8 cellular contexts compared by ENCODE assay signal in genomic region chr19:16076154-16076957, GRCh38. TPM values are rescaled to one million over a fixed set of nuclear protein-coding genes. Genes with fewer than 3 reads are reported as not detected.
A peak's percentile ranks its signal among the peaks of the same experiment; 100 is the strongest.
DNase-seq lines count a peak whose midpoint lies in the region; ATAC-seq and TF ChIP-seq lines count a peak whose summit lies in the region.

TPM4 (plus strand) TSS chr19:16076495; CDS start chr19:16076566, 71 bp downstream.

- CTCF ChIA-PET in activated CD8-positive, alpha-beta T cell treated with anti-CD3 and anti-CD28 coated beads, Interleukin-2, amount 10 ng/mL, durations not matched to agents 7 days and 5 days (lab: Charles Lee): interaction anchor here (0.8 to 9.1 kb wide), 8 partner anchors 8 to 109 kb away, joined by 3 to 92 read pairs (median 5); partner anchors contain the start of gene FAM32A

- peak within 1 kb of the TSS; percentile 96 for H3K27ac Mint-ChIP-seq in activated CD8-positive, alpha-beta T cell treated with anti-CD3 and anti-CD28 coated beads, Interleukin-2, amount 10 ng/mL, durations not matched to agents 7 days and 5 days

- peak; percentile 65 for ATAC-seq in GM18498 (IDR thresholded peaks at IDR 0.05; ENCODE audit: unreplicated experiment)
- ATAC-seq in HG02981 (IDR thresholded peaks at IDR 0.05; ENCODE audit: unreplicated experiment): peak; percentile 59
- peak; percentile 64 for ATAC-seq in activated CD8-positive, alpha-beta T cell treated with anti-CD3 and anti-CD28 coated beads, Interleukin-2, amount 10 ng/mL, durations not matched to agents 7 days and 5 days

- peak; percentile 66 for DNase-seq in NCI-H748 (lab: John Stamatoyannopoulos, UW; ENCODE audit: unreplicated experiment)
- DNase-seq in activated CD8-positive, alpha-beta T cell treated with anti-CD3 and anti-CD28 coated beads, Interleukin-2, amount 10 ng/mL, durations not matched to agents 7 days and 5 days: peak; percentile 95
- peak; percentile 71 for DNase-seq in effector CD8-positive, alpha-beta T cell (lab: John Stamatoyannopoulos, UW)
- peak; percentile 92 to 95 for DNase-seq in lung microvascular endothelial cell (ENCODE audit: low read depth in 2 of 2)
- DNase-seq in stimulated activated CD4-positive, alpha-beta T cell treated with anti-CD3 and anti-CD28 coated beads, TNF-alpha, amount 100 ng/mL, for 24 hours (ENCODE audit: low read depth in 3 of 3): peak; percentile 63 to 93 (median 72)

- POLR2A ChIA-PET in activated CD8-positive, alpha-beta T cell treated with anti-CD3 and anti-CD28 coated beads, Interleukin-2, amount 10 ng/mL, durations not matched to agents 7 days and 5 days (lab: Charles Lee): interaction anchor here (0.8 to 4.9 kb wide), 12 partner anchors 10 to 240 kb away, joined by 3 to 33 read pairs (median 6); partner anchors contain the start of genes AP1M1, FAM32A, HSH2D and RAB8A

- H3K36me3 Mint-ChIP-seq in activated CD8-positive, alpha-beta T cell treated with anti-CD3 and anti-CD28 coated beads, Interleukin-2, amount 10 ng/mL, durations not matched to agents 7 days and 5 days (ENCODE audit: low read depth): peaks cover 41% of the 10 kb centered on the region

- no peak for TF ChIP-seq CTCF in 22Rv1 (IDR thresholded peaks at IDR 0.05)

- H3K27me3 Mint-ChIP-seq in activated CD8-positive, alpha-beta T cell treated with anti-CD3 and anti-CD28 coated beads, Interleukin-2, amount 10 ng/mL, durations not matched to agents 7 days and 5 days (ENCODE audit: low read depth): no peaks in the 10 kb centered on the region

- no peaks in the 10 kb centered on the region for H3K9me3 Mint-ChIP-seq in activated CD8-positive, alpha-beta T cell treated with anti-CD3 and anti-CD28 coated beads, Interleukin-2, amount 10 ng/mL, durations not matched to agents 7 days and 5 days (ENCODE audit: insufficient read depth)

- H3K4me3 Mint-ChIP-seq in activated CD8-positive, alpha-beta T cell treated with anti-CD3 and anti-CD28 coated beads, Interleukin-2, amount 10 ng/mL, durations not matched to agents 7 days and 5 days: peak within 1 kb of the TSS; percentile 82

- peaks cover 71% of the 10 kb centered on the region for H3K4me1 Mint-ChIP-seq in activated CD8-positive, alpha-beta T cell treated with anti-CD3 and anti-CD28 coated beads, Interleukin-2, amount 10 ng/mL, durations not matched to agents 7 days and 5 days (ENCODE audit: low read depth)

- H3K27ac ChIP-seq in 22Rv1: peak within 1 kb of the TSS; percentile 78

RNA-seq across cellular contexts. Expression of gene TPM4, which starts in this region (rescaled TPM):
- total RNA-seq in activated CD8-positive, alpha-beta T cell treated with anti-CD3 and anti-CD28 coated beads, Interleukin-2, amount 10 ng/mL, durations not matched to agents 7 days and 5 days: 100 to 1,000 TPM; 424 to 436 TPM
- 301 and 363 TPM in 2 replicates for total RNA-seq in lung microvascular endothelial cell

Comparison
In these comparisons a context has a peak if more than half of its experiments do, and no peak if none do; other contexts are left out.
1. Peak in every context shown above with its lines: DNase-seq, ATAC-seq and H3K27ac ChIP-seq.